Comparison of ENCODE assay signal across 8 cellular contexts in the genomic region with DNA sequence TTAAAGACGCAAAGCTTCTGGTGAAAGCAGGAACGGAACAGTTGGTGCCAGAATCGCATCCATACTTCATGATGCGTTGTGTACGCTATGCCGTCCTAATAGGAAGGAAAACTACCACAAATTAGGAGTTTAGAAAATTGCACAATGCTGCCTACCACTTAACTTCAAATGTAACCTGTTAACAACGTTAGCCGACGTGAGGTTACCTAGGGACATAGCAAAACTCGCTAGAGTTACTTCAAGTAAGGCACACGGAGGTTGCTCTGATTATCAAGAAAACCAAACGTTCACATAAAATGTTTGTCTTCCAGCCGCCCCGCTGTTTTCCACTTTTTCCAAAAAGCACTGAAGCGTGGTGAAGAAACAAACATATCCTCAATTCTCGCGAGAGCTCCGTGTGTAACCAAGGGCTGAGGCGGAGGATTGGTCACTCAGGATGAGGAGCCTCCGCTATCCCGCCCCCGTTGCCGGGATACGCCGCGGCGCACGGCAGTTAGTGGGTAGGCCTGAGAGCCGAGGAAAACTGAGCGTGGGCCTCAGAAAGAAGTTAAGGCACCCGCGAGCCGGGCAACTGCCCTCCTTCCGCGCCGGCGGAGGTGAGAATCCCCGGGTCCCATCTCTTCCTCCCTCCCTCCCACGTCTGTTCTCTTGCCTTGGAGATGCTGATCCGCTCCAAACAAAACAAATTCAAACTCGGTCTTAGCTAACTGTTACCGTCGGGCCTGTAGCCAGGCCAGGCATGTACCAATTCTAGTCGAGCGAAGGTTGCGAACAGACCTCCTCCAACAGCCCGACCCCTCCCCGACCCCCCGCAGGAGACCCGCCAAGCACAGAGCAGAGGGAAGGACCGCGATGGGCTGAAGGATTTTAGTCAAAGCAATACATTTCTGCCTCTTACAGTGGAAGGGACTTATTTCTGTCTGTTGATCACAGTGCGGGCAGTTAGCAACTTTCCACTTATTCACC. TPM values are rescaled to one million over a fixed set of nuclear protein-coding genes. Genes with fewer than 3 reads are reported as not detected.
DNase-seq lines count a peak whose midpoint lies in the region; ATAC-seq and TF ChIP-seq lines count a peak whose summit lies in the region.

Gene IFT74, plus strand, starts transcription at position 492 of the 966 bp plus-strand sequence. CDS start 5,556 bp downstream, outside the sequence.

- peak; percentile 97 for ATAC-seq in HG02759 (IDR thresholded peaks at IDR 0.05; ENCODE audit: unreplicated experiment)
- peak; percentile 100 for ATAC-seq in heart right ventricle

- H3K4me3 ChIP-seq in GM12865 (ENCODE audit: low read depth, low read length) = peak within 1 kb of the TSS; percentile 77
- H3K4me3 ChIP-seq in heart right ventricle = peak within 1 kb of the TSS; percentile 38 to 82 (median 62)
- H3K4me3 ChIP-seq in transverse colon = peak within 1 kb of the TSS; percentile 12 to 56 (median 46)

- H3K36me3 ChIP-seq in heart right ventricle = no peaks in the 10 kb centered on the region
- H3K36me3 ChIP-seq in transverse colon = no peaks in the 10 kb centered on the region

- H3K27ac ChIP-seq in heart right ventricle = peak within 1 kb of the TSS; percentile 4 to 94 (median 82)
- peak within 1 kb of the TSS; percentile 86 to 92 (median 88) for H3K27ac ChIP-seq in transverse colon

- no peak for TF ChIP-seq CTCF in GM12865 (IDR thresholded peaks at IDR 0.05; ENCODE audit: insufficient read depth, low read depth, low read length, missing control alignments)
- TF ChIP-seq CTCF in heart right ventricle (IDR thresholded peaks at IDR 0.05) = no peak
- no peak for TF ChIP-seq CTCF in transverse colon (IDR thresholded peaks at IDR 0.05)

- intact Hi-C loops in heart right ventricle (cut with DNase I) = loop anchor here in 4 of 10 donors (1.0 to 10.0 kb wide), 3 partner anchors 9 to 64 kb away; partner anchors contain the start of genes CAAP1 (in 2 of the 4) and PLAA (in 2 of the 4)
- intact Hi-C loops in transverse colon (cut with DNase I; ENCODE audit: low total_unique reads) = no loop called here

- peak; percentile 96 for DNase-seq in GM12865 (ENCODE audit: low read depth)
- peak; percentile 68 for DNase-seq in NCI-H1417 treated with DMSO at 0.1 percent for 48 hours (lab: John Stamatoyannopoulos, UW)
- peak; percentile 85 to 95 (median 91) for DNase-seq in T-helper 1 cell
- peak; percentile 97 for DNase-seq in amniotic stem cell (lab: John Stamatoyannopoulos, UW)
- DNase-seq in heart right ventricle = peak; percentile 97 to 99
- DNase-seq in pons (ENCODE audit: low spot score) = peak; percentile 99
- DNase-seq in transverse colon = peak; percentile 98

- TF ChIP-seq POLR2A in transverse colon (IDR thresholded peaks at IDR 0.05) = peak; percentile 59

- no peaks in the 10 kb centered on the region for H3K27me3 ChIP-seq in heart right ventricle
- H3K27me3 ChIP-seq in transverse colon = no peaks in the 10 kb centered on the region

- in situ Hi-C loops in transverse colon (cut with MboI; ENCODE audit: low pct_ligation_motif_present in 1 of 4, low pct_unique_long_range_greater_than_20kb in 1 of 4, low sequenced_read_pairs in 3 of 4) = loop anchor here in 1 of 4 donors (10.0 kb wide), 1 partner anchor 61 kb away; the partner anchor contains the start of gene CAAP1

- H3K9me3 ChIP-seq in heart right ventricle (no peaks in the 10 kb centered on the region), transverse colon (no peaks in the 10 kb centered on the region)

- TF ChIP-seq EP300 in transverse colon (IDR thresholded peaks at IDR 0.05; ENCODE audit: low read depth) = no peak

- 1% methylated on average over 53 of the region's 53 CpGs for WGBS in heart right ventricle, 2 donors
- WGBS in transverse colon (ENCODE audit: low coverage in 1 of 2), 2 donors = 0 to 1% methylated on average over 10 to 49 of the region's 53 CpGs

- H3K4me1 ChIP-seq in heart right ventricle (peaks cover 0 to 26% (median 18%) of the 10 kb centered on the region in 9 donors), transverse colon (peaks cover 6 to 23% (median 13%) of the 10 kb centered on the region in 4 donors)

RNA-seq across cellular contexts. Expression of gene IFT74, which starts in this region (rescaled TPM):
- total RNA-seq in heart right ventricle = 10 to 100 TPM in 8 of 10 donors, 1 to 10 TPM in 2; 7.3 to 13.4 (median 11.0) TPM
- polyA plus RNA-seq in heart right ventricle = 1 to 10 TPM; 5.8 to 7.2 TPM
- total RNA-seq in transverse colon = 10 to 100 TPM in 2 of 4 donors, 1 to 10 TPM in 2; 1.9 to 14.3 (median 9.0) TPM

Comparison
In these comparisons a context has a peak if more than half of its experiments do, and no peak if none do; other contexts are left out.
1. Peak in every context shown above with its lines: DNase-seq, ATAC-seq, H3K4me3 ChIP-seq and H3K27ac ChIP-seq.